Comparison of ENCODE assay signal across 1 cellular context in the genomic region with DNA sequence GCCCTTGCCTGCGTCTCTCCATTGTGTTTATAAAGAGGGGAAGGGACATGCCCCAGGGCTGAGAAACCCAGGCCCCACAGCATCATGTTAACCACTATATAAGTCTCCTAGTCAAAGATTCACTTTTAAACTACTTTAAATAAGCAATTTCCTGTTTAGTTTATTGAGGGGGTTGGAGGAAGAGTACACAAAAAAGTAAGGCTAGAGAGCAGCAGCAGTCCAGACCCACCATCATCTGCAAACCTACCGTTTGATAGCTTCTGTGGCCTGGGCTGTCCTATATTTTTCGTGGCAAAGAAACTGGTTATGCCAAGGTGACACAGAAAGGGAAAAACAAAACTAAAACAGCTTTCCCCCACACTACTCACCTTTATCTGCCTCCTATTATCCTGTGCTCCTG.
TF ChIP-seq lines count a peak whose summit lies in the region.

No MANE protein-coding gene starts in this region.

TF ChIP-seq in H1, 55 proteins besides CTCF, POLR2A, EP300 and RAD21 (continued from another document):
- TF ChIP-seq CTBP2 (IDR thresholded peaks at IDR 0.05; ENCODE audit: borderline replicate concordance, insufficient read depth, insufficient read length, low read length) (no peak), SP4 (IDR thresholded peaks at IDR 0.05; ENCODE audit: low read length) (no peak), SP1 (IDR thresholded peaks at IDR 0.05; ENCODE audit: low read depth, low read length) (no peak), RFX5 (IDR thresholded peaks at IDR 0.05; ENCODE audit: borderline replicate concordance, low read depth, low read length) (no peak)
- TF ChIP-seq, protein P1, sequence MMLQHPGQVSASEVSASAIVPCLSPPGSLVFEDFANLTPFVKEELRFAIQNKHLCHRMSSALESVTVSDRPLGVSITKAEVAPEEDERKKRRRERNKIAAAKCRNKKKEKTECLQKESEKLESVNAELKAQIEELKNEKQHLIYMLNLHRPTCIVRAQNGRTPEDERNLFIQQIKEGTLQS (IDR thresholded peaks at IDR 0.05; ENCODE audit: insufficient read depth, low read depth, low read length), result no peak
